ENCODE assay signal across 18 cellular contexts in the genomic region with DNA sequence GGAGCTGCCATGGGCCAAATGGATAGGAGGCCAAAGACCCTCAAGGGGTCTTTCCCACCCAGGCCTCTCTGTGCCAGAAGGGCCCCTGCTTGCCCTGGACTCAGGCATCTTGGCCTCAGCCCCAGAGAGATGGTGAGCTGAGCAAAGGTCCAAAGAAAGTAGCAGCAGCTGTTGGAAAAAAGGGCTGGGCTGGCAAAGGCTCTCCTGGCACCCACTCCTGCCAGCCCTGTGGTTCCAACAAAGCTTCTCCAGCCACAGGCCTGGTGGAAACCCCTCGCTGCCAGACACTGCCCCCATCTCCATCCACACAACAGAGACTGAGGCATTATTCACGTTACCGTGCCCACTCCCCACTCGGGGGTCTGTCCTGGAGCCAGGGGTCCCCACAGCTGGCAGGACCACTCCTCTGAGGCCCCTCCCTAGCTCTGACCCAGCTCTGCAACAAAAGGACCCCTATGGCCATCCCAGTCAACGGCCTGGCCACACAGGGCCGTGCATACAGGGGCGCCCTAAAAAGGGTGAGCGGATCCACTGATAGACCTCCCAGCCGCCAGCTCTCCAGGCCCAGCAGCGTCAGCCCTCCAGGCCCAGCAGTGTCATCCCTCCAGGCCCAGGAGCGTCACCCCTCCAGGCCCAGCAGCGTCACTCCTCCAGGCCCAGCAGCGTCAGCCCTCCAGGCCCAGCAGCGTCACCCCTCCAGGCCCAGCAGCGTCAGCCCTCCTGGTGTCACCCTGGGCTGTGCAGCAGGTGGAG. TPM values are rescaled to one million over a fixed set of nuclear protein-coding genes. Genes with fewer than 3 reads are reported as not detected.
DNase-seq lines count a peak whose midpoint lies in the region; ATAC-seq, FAIRE-seq and TF ChIP-seq lines count a peak whose summit lies in the region.
"Had no signal": no experiment of that assay in that cellular context is flagged by ENCODE, and none has a peak within 500 bp of the region (broad histone marks: within the 10 kb centered on the region; RNA-seq: fewer than 3 reads in every experiment).

No MANE protein-coding gene starts in this region.

- in situ Hi-C loops in mammary epithelial cell (cut with MboI; ENCODE audit: low sequenced_read_pairs in 2 of 2), result no loop called here

- H3K9me3 ChIP-seq in kidney (ENCODE audit: control insufficient read depth in 1 of 2, low read length in 2 of 2) (no peaks in the 10 kb centered on the region), osteoblast (ENCODE audit: low read depth, low read length) (no peaks in the 10 kb centered on the region), upper lobe of right lung (no peaks in the 10 kb centered on the region), mammary epithelial cell (replicated peaks; ENCODE audit: insufficient read depth, low read length) (no peaks in the 10 kb centered on the region)

- peaks cover 63% of the 10 kb centered on the region for H4K20me1 ChIP-seq in osteoblast (ENCODE audit: insufficient read depth, low read length)
- no peaks in the 10 kb centered on the region for H4K20me1 ChIP-seq in mammary epithelial cell (ENCODE audit: insufficient read depth, low read length)

- H3K36me3 Mint-ChIP-seq in activated CD4-positive, alpha-beta T cell treated with anti-CD3 and anti-CD28 coated beads, Interleukin-2, amount 10 ng/mL, durations not matched to agents 7 days and 5 days (ENCODE audit: low read depth), result no peaks in the 10 kb centered on the region
- H3K36me3 Mint-ChIP-seq in activated CD4-positive, alpha-beta T cell treated with anti-CD3 and anti-CD28 coated beads, Interleukin-2, amount 10 ng/mL, durations not matched to agents 24 days and 14 days (ENCODE audit: low read depth), result no peaks in the 10 kb centered on the region
- peaks cover 6% of the 10 kb centered on the region for H3K36me3 Mint-ChIP-seq in nephron progenitor cell (ENCODE audit: low read depth)

- H2AFZ ChIP-seq in osteoblast (ENCODE audit: low read length), result no peak overlapping the region
- H2AFZ ChIP-seq in mammary epithelial cell (ENCODE audit: low read depth, low read length), result no peak overlapping the region

- dilution Hi-C loops in mammary epithelial cell (cut with HindIII; ENCODE audit: low sequenced_read_pairs), result no loop called here

- H3K4me3 ChIP-seq in kidney (ENCODE audit: low read length in 2 of 2) (no peak overlapping the region), osteoblast (ENCODE audit: insufficient read depth, low read length) (no peak overlapping the region), upper lobe of right lung (no peak overlapping the region), mammary epithelial cell (replicated peaks in 1 of 3; ENCODE audit: insufficient read depth in 1 of 3, low read depth in 2 of 3, low read length in 3 of 3) (no peak overlapping the region)

- H3K4me1 Mint-ChIP-seq in activated CD4-positive, alpha-beta T cell treated with anti-CD3 and anti-CD28 coated beads, Interleukin-2, amount 10 ng/mL, durations not matched to agents 7 days and 5 days, result peaks cover 3% of the 10 kb centered on the region
- no peaks in the 10 kb centered on the region for H3K4me1 Mint-ChIP-seq in activated CD4-positive, alpha-beta T cell treated with anti-CD3 and anti-CD28 coated beads, Interleukin-2, amount 10 ng/mL, durations not matched to agents 24 days and 14 days
- peaks cover 89% of the 10 kb centered on the region for H3K4me1 Mint-ChIP-seq in nephron progenitor cell

- CTCF ChIA-PET in activated CD4-positive, alpha-beta T cell treated with anti-CD3 and anti-CD28 coated beads, Interleukin-2, amount 10 ng/mL, durations not matched to agents 7 days and 5 days (lab: Charles Lee), result interaction anchor here (0.7 to 1.6 kb wide), 2 partner anchors 17 to 59 kb away, joined by 3 read pairs; no protein-coding TSS in a partner anchor
- CTCF ChIA-PET in mammary epithelial cell (lab: Charles Lee; ENCODE audit: low non-redundant PET), result no interaction called here

- H3K27me3 Mint-ChIP-seq in activated CD4-positive, alpha-beta T cell treated with anti-CD3 and anti-CD28 coated beads, Interleukin-2, amount 10 ng/mL, durations not matched to agents 7 days and 5 days, result peaks cover 3% of the 10 kb centered on the region
- H3K27me3 Mint-ChIP-seq in activated CD4-positive, alpha-beta T cell treated with anti-CD3 and anti-CD28 coated beads, Interleukin-2, amount 10 ng/mL, durations not matched to agents 24 days and 14 days, result peaks cover 7% of the 10 kb centered on the region
- H3K27me3 Mint-ChIP-seq in nephron progenitor cell (ENCODE audit: low read depth, poor library complexity), result peaks cover 3% of the 10 kb centered on the region
- H3K27me3 Mint-ChIP-seq: activated naive CD8-positive, alpha-beta T cell treated with anti-CD3 and anti-CD28 coated beads, Interleukin-2, amount 50 U/mL, for 24 hours had no signal

- H3K79me2 ChIP-seq in osteoblast (ENCODE audit: insufficient read depth, low read length), result peaks cover 90% of the 10 kb centered on the region
- no peaks in the 10 kb centered on the region for H3K79me2 ChIP-seq in mammary epithelial cell (ENCODE audit: insufficient read depth, low read length)

- H3K4me1 ChIP-seq in kidney (ENCODE audit: control insufficient read depth in 1 of 2, insufficient read depth in 1 of 2, low read depth in 1 of 2, low read length in 2 of 2) (peaks cover 44 to 58% of the 10 kb centered on the region in 2 donors), osteoblast (ENCODE audit: insufficient read depth, low read length) (peaks cover 24% of the 10 kb centered on the region), upper lobe of right lung (peaks cover 14% of the 10 kb centered on the region), mammary epithelial cell (ENCODE audit: insufficient read depth, low read length) (peaks cover 7% of the 10 kb centered on the region)

- no peak overlapping the region for H3K4me2 ChIP-seq in osteoblast (ENCODE audit: insufficient read depth, low read length)
- no peak overlapping the region for H3K4me2 ChIP-seq in mammary epithelial cell (ENCODE audit: insufficient read depth, low read depth, low read length)

- ATAC-seq in upper lobe of right lung, result no peak
- no peak for ATAC-seq in GM21423 (IDR thresholded peaks at IDR 0.05; ENCODE audit: unreplicated experiment)
- ATAC-seq: activated naive CD8-positive, alpha-beta T cell treated with anti-CD3 and anti-CD28 coated beads, Interleukin-2, amount 50 U/mL, for 24 hours had no signal

- H3K4me3 Mint-ChIP-seq in activated CD4-positive, alpha-beta T cell treated with anti-CD3 and anti-CD28 coated beads, Interleukin-2, amount 10 ng/mL, durations not matched to agents 7 days and 5 days, result no peak overlapping the region
- no peak overlapping the region for H3K4me3 Mint-ChIP-seq in activated CD4-positive, alpha-beta T cell treated with anti-CD3 and anti-CD28 coated beads, Interleukin-2, amount 10 ng/mL, durations not matched to agents 24 days and 14 days
- H3K4me3 Mint-ChIP-seq in nephron progenitor cell, result no peak overlapping the region
- H3K4me3 Mint-ChIP-seq: activated naive CD8-positive, alpha-beta T cell treated with anti-CD3 and anti-CD28 coated beads, Interleukin-2, amount 50 U/mL, for 24 hours; activated T-cell treated with anti-CD3 and anti-CD28 coated beads, Interleukin-2, amount 50 U/mL, for 72 hours; H9 had no signal

- no peak for TF ChIP-seq CTCF in kidney (IDR thresholded peaks at IDR 0.05; ENCODE audit: borderline replicate concordance, extremely low read depth, insufficient read depth)
- no peak for TF ChIP-seq CTCF in osteoblast (IDR thresholded peaks at IDR 0.05; ENCODE audit: extremely low read depth, low read depth, low read length)
- no peak for TF ChIP-seq CTCF in upper lobe of right lung (IDR thresholded peaks at IDR 0.05)
- TF ChIP-seq CTCF in nephron progenitor cell (IDR thresholded peaks at IDR 0.05), result no peak
- no peak for TF ChIP-seq CTCF in mammary epithelial cell (conservative IDR thresholded peaks at IDR 0.05 in 1 of 2, IDR thresholded peaks at IDR 0.05 in 1 of 2; ENCODE audit: extremely low read depth in 1 of 2, insufficient read depth in 1 of 2, low read depth in 1 of 2, low read length in 2 of 2)

- peak overlapping the region; percentile 19 for H3K27ac Mint-ChIP-seq in activated CD4-positive, alpha-beta T cell treated with anti-CD3 and anti-CD28 coated beads, Interleukin-2, amount 10 ng/mL, durations not matched to agents 7 days and 5 days
- no peak overlapping the region for H3K27ac Mint-ChIP-seq in activated CD4-positive, alpha-beta T cell treated with anti-CD3 and anti-CD28 coated beads, Interleukin-2, amount 10 ng/mL, durations not matched to agents 24 days and 14 days
- H3K27ac Mint-ChIP-seq in nephron progenitor cell, result no peak overlapping the region
- H3K27ac Mint-ChIP-seq: activated naive CD8-positive, alpha-beta T cell treated with anti-CD3 and anti-CD28 coated beads, Interleukin-2, amount 50 U/mL, for 24 hours; activated T-cell treated with anti-CD3 and anti-CD28 coated beads, Interleukin-2, amount 50 U/mL, for 72 hours had no signal

- 86% methylated on average over 6 of the region's 15 CpGs for WGBS in mammary epithelial cell (ENCODE audit: low coverage, missing lambda C conversion rate)

- H3K9me3 Mint-ChIP-seq in activated CD4-positive, alpha-beta T cell treated with anti-CD3 and anti-CD28 coated beads, Interleukin-2, amount 10 ng/mL, durations not matched to agents 7 days and 5 days, result no peaks in the 10 kb centered on the region
- H3K9me3 Mint-ChIP-seq in activated CD4-positive, alpha-beta T cell treated with anti-CD3 and anti-CD28 coated beads, Interleukin-2, amount 10 ng/mL, durations not matched to agents 24 days and 14 days, result no peaks in the 10 kb centered on the region
- no peaks in the 10 kb centered on the region for H3K9me3 Mint-ChIP-seq in nephron progenitor cell
- H3K9me3 Mint-ChIP-seq: activated naive CD8-positive, alpha-beta T cell treated with anti-CD3 and anti-CD28 coated beads, Interleukin-2, amount 50 U/mL, for 24 hours; activated T-cell treated with anti-CD3 and anti-CD28 coated beads, Interleukin-2, amount 50 U/mL, for 72 hours; H9 had no signal

- intact Hi-C loops in activated CD4-positive, alpha-beta T cell treated with anti-CD3 and anti-CD28 coated beads, Interleukin-2, amount 10 ng/mL, durations not matched to agents 24 days and 14 days (cut with micrococcal nuclease), result no loop called here
- intact Hi-C loops in kidney (cut with DNase I) (no loop called here), upper lobe of right lung (cut with DNase I) (no loop called here), mammary epithelial cell (cut with micrococcal nuclease) (no loop called here)

- no TSS peak for BruUV-seq in mammary epithelial cell (replicated peaks; lab: Mats Ljungman, UMichigan)

- H3K9ac ChIP-seq in kidney (ENCODE audit: low read length in 2 of 2) (no peak overlapping the region), mammary epithelial cell (ENCODE audit: insufficient read depth, low read length) (no peak overlapping the region)

- H3K27ac ChIP-seq in kidney (ENCODE audit: low read depth in 2 of 2, low read length in 2 of 2) (peak overlapping the region in 1 of 2 donors; percentile 20), osteoblast (ENCODE audit: low read depth, low read length) (no peak overlapping the region), upper lobe of right lung (no peak overlapping the region), mammary epithelial cell (ENCODE audit: insufficient read depth, low read depth, low read length) (no peak overlapping the region)

- no peaks in the 10 kb centered on the region for H3K27me3 ChIP-seq in osteoblast (ENCODE audit: insufficient read depth, low read length)
- no peaks in the 10 kb centered on the region for H3K27me3 ChIP-seq in upper lobe of right lung
- H3K27me3 ChIP-seq in mammary epithelial cell (ENCODE audit: insufficient read depth, low read length), result no peaks in the 10 kb centered on the region

- FAIRE-seq in kidney (lab: Jason Lieb, UNC), result no peak
- FAIRE-seq: A204.1, GM12891, TTC549 had no signal

- H3K36me3 ChIP-seq in kidney (ENCODE audit: control insufficient read depth in 1 of 2, insufficient read depth in 2 of 2, low read length in 2 of 2), result no peaks in the 10 kb centered on the region
- no peaks in the 10 kb centered on the region for H3K36me3 ChIP-seq in osteoblast (ENCODE audit: insufficient read depth, low read length)
- no peaks in the 10 kb centered on the region for H3K36me3 ChIP-seq in upper lobe of right lung
- no peaks in the 10 kb centered on the region for H3K36me3 ChIP-seq in mammary epithelial cell (ENCODE audit: insufficient read depth, low read length)

- POLR2A ChIA-PET in activated CD4-positive, alpha-beta T cell treated with anti-CD3 and anti-CD28 coated beads, Interleukin-2, amount 10 ng/mL, durations not matched to agents 7 days and 5 days (lab: Charles Lee), result interaction anchor here (0.6 kb wide), 1 partner anchor 71 kb away, joined by 3 read pairs; no protein-coding TSS in a partner anchor

- DNase-seq in activated CD4-positive, alpha-beta T cell treated with anti-CD3 and anti-CD28 coated beads, Interleukin-2, amount 10 ng/mL, durations not matched to agents 7 days and 5 days, result no peak
- DNase-seq in activated CD4-positive, alpha-beta T cell treated with anti-CD3 and anti-CD28 coated beads, Interleukin-2, amount 10 ng/mL, durations not matched to agents 24 days and 14 days, result no peak
- DNase-seq in kidney, result peak; percentile 69
- DNase-seq in osteoblast (ENCODE audit: insufficient read length, low spot score, missing footprints), result peak; percentile 66
- DNase-seq in upper lobe of right lung, result peak; percentile 52
- no peak for DNase-seq in nephron progenitor cell
- DNase-seq in mammary epithelial cell, result no peak
- DNase-seq: activated CD4-positive, alpha-beta T cell treated with anti-CD3 and anti-CD28 coated beads, Interleukin-2, amount 50 U/mL, for 48 hours; activated naive CD8-positive, alpha-beta T cell treated with anti-CD3 and anti-CD28 coated beads, Interleukin-2, amount 50 U/mL, for 24 hours; activated T-cell treated with anti-CD3 and anti-CD28 coated beads, Interleukin-2, amount 50 U/mL, for 72 hours; foreskin fibroblast; H9; NCI-H2081 treated with DMSO at 0.1 percent for 48 hours; NCI-H526 treated with DMSO at 0.1 percent for 48 hours had no signal

RNA-seq across cellular contexts. Expression of a gene that starts 10.1 kb away (rescaled TPM):
- total RNA-seq in activated CD4-positive, alpha-beta T cell treated with anti-CD3 and anti-CD28 coated beads, Interleukin-2, amount 10 ng/mL, durations not matched to agents 7 days and 5 days, result 100 to 1,000 TPM; 140 to 148 TPM
- total RNA-seq in activated CD4-positive, alpha-beta T cell treated with anti-CD3 and anti-CD28 coated beads, Interleukin-2, amount 10 ng/mL, durations not matched to agents 24 days and 14 days, result 38.3 and 39.7 TPM in 2 replicates
- 121 TPM for total RNA-seq in kidney
- polyA plus RNA-seq in kidney (ENCODE audit: insufficient read depth, low read depth, low replicate concordance), result 167 TPM
- 83.7 and 85.4 TPM in 2 replicates for total RNA-seq in osteoblast
- total RNA-seq in upper lobe of right lung, result 33.4 TPM
- total RNA-seq in mammary epithelial cell, result 1 to 10 TPM; 5.1 to 7.3 TPM
- polyA plus RNA-seq in mammary epithelial cell, result 0.88 TPM
- not detected for polyA minus RNA-seq in mammary epithelial cell

Comparison
In these comparisons a context has a peak if more than half of its experiments do, and no peak if none do; other contexts are left out.
1. DNase-seq: peak in kidney (single experiment), osteoblast (single experiment) and upper lobe of right lung (single experiment); none in activated CD4-positive, alpha-beta T cell treated with anti-CD3 and anti-CD28 coated beads, Interleukin-2, amount 10 ng/mL, durations not matched to agents 7 days and 5 days (single experiment), activated CD4-positive, alpha-beta T cell treated with anti-CD3 and anti-CD28 coated beads, Interleukin-2, amount 10 ng/mL, durations not matched to agents 24 days and 14 days (single experiment), nephron progenitor cell (single experiment) and mammary epithelial cell (single experiment).